ENCODE assay signal across 8 cellular contexts in genomic region chr3:48268936-48269551, GRCh38. TPM values are rescaled to one million over a fixed set of nuclear protein-coding genes. Genes with fewer than 3 reads are reported as not detected.
DNase-seq lines count a peak whose midpoint lies in the region; TF ChIP-seq lines count a peak whose summit lies in the region.

No MANE protein-coding gene starts in this region.

- peak overlapping the region; percentile 74 to 89 (median 84) for H3K4me3 Mint-ChIP-seq in CD4-positive, alpha-beta memory T cell
- peak overlapping the region; percentile 67 for H3K4me3 Mint-ChIP-seq in endothelial cell (ENCODE audit: unreplicated experiment)

- no peaks in the 10 kb centered on the region for H3K27me3 ChIP-seq in CD4-positive, alpha-beta memory T cell (ENCODE audit: insufficient read depth, low read length)

- POLR2A ChIA-PET in CD4-positive, alpha-beta memory T cell (lab: Charles Lee; ENCODE audit: partially characterized antibody) = interaction anchor here (0.6 to 3.2 kb wide), 11 partner anchors 9 to 753 kb away, joined by 3 to 36 read pairs (median 5); partner anchors contain the start of genes CCDC51, CDC25A, NME6 and TMA7

- H3K4me1 Mint-ChIP-seq in CD4-positive, alpha-beta memory T cell = peaks cover 24 to 43% (median 34%) of the 10 kb centered on the region in 4 donors
- H3K4me1 Mint-ChIP-seq in endothelial cell (ENCODE audit: unreplicated experiment) = peaks cover 31% of the 10 kb centered on the region

- peak overlapping the region; percentile 53 for H3K27ac ChIP-seq in CD4-positive, alpha-beta memory T cell (ENCODE audit: low read depth, low read length)

- peak; percentile 10 to 48 (median 14) for DNase-seq in CD4-positive, alpha-beta memory T cell
- DNase-seq in activated CD8-positive, alpha-beta memory T cell treated with anti-CD3 and anti-CD28 coated beads for 24 hours = peak; percentile 76
- DNase-seq in endothelial cell (ENCODE audit: low spot score) = no peak
- DNase-seq in stimulated activated CD4-positive, alpha-beta T cell treated with anti-CD3 and anti-CD28 coated beads, Interleukin-15, amount 100 ng/mL, for 48 hours (ENCODE audit: low read depth in 2 of 2) = peak; percentile 65 to 66
- no peak for DNase-seq in Kasumi-1 (lab: John Stamatoyannopoulos, UW)
- DNase-seq in NCI-H2171 treated with DMSO at 0.1 percent for 48 hours (lab: John Stamatoyannopoulos, UW) = no peak
- DNase-seq in GF-D8 (lab: John Stamatoyannopoulos, UW) = no peak
- no peak for DNase-seq in NCI-H748 treated with DMSO at 0.1 percent for 48 hours (lab: John Stamatoyannopoulos, UW)

- H3K36me3 Mint-ChIP-seq in CD4-positive, alpha-beta memory T cell = peaks cover 7 to 14% of the 10 kb centered on the region in 2 donors
- H3K36me3 Mint-ChIP-seq in endothelial cell (ENCODE audit: low read depth, unreplicated experiment) = peaks cover 55% of the 10 kb centered on the region

- peak overlapping the region; percentile 81 to 96 (median 92) for H3K27ac Mint-ChIP-seq in CD4-positive, alpha-beta memory T cell
- H3K27ac Mint-ChIP-seq in endothelial cell (ENCODE audit: unreplicated experiment) = no peak overlapping the region

- H3K9me3 Mint-ChIP-seq in CD4-positive, alpha-beta memory T cell = no peaks in the 10 kb centered on the region
- H3K9me3 Mint-ChIP-seq in endothelial cell (ENCODE audit: unreplicated experiment) = no peaks in the 10 kb centered on the region

- no peaks in the 10 kb centered on the region for H3K27me3 Mint-ChIP-seq in CD4-positive, alpha-beta memory T cell
- H3K27me3 Mint-ChIP-seq in endothelial cell (ENCODE audit: unreplicated experiment) = peaks cover 5% of the 10 kb centered on the region

- CTCF ChIA-PET in CD4-positive, alpha-beta memory T cell (lab: Charles Lee; ENCODE audit: partially characterized antibody) = interaction anchor here (0.7 to 2.9 kb wide), 11 partner anchors 10 to 280 kb away, joined by 3 to 29 read pairs (median 4); partner anchors contain the start of genes NME6 and ZNF589

- peak overlapping the region; percentile 30 to 31 for H3K4me3 ChIP-seq in CD4-positive, alpha-beta memory T cell (ENCODE audit: low read length in 2 of 2)

- no peaks in the 10 kb centered on the region for H3K9me3 ChIP-seq in CD4-positive, alpha-beta memory T cell (ENCODE audit: control insufficient read depth in 1 of 2, low read length in 2 of 2)

- TF ChIP-seq CTCF in endothelial cell (IDR thresholded peaks at IDR 0.05; ENCODE audit: unreplicated experiment) = no peak

- intact Hi-C loops in CD4-positive, alpha-beta memory T cell (cut with micrococcal nuclease) = loop anchor here (1.0 to 2.0 kb wide), 3 partner anchors 28 to 288 kb away; partner anchors contain the start of genes NME6, PFKFB4 and ZNF589

- peaks cover 5% of the 10 kb centered on the region for H3K36me3 ChIP-seq in CD4-positive, alpha-beta memory T cell (ENCODE audit: insufficient read depth, low read length)

- H3K4me1 ChIP-seq in CD4-positive, alpha-beta memory T cell (ENCODE audit: insufficient read depth, low read length) = peaks cover 25% of the 10 kb centered on the region

RNA-seq across cellular contexts. Expression of gene ZNF589, which starts 28.1 kb away (rescaled TPM):
- 10 to 100 TPM; 49.4 to 58.6 TPM for total RNA-seq in CD4-positive, alpha-beta memory T cell
- polyA plus RNA-seq in CD4-positive, alpha-beta memory T cell = 1 to 10 TPM; 2.7 to 6.7 TPM
- total RNA-seq in endothelial cell (ENCODE audit: unreplicated experiment) = 22.0 TPM

RNA-seq across cellular contexts. Expression of gene NME6, which starts 32.1 kb away (rescaled TPM):
- total RNA-seq in CD4-positive, alpha-beta memory T cell = 10 to 100 TPM; 43.2 to 45.8 TPM
- polyA plus RNA-seq in CD4-positive, alpha-beta memory T cell = 10 to 100 TPM; 56.9 to 64.2 TPM
- total RNA-seq in endothelial cell (ENCODE audit: unreplicated experiment) = 31.0 TPM

RNA-seq across cellular contexts. Expression of gene CAMP, which starts 45.7 kb away (rescaled TPM):
- total RNA-seq in CD4-positive, alpha-beta memory T cell = not detected
- polyA plus RNA-seq in CD4-positive, alpha-beta memory T cell = not detected
- total RNA-seq in endothelial cell (ENCODE audit: unreplicated experiment) = not detected

Comparison
In these comparisons a context has a peak if more than half of its experiments do, and no peak if none do; other contexts are left out.
1. DNase-seq: peak in CD4-positive, alpha-beta memory T cell (5 of 5), activated CD8-positive, alpha-beta memory T cell treated with anti-CD3 and anti-CD28 coated beads for 24 hours (single experiment) and stimulated activated CD4-positive, alpha-beta T cell treated with anti-CD3 and anti-CD28 coated beads, Interleukin-15, amount 100 ng/mL, for 48 hours (2 of 2); none in endothelial cell (single experiment), Kasumi-1 (0 of 2), NCI-H2171 treated with DMSO at 0.1 percent for 48 hours (single experiment), GF-D8 (single experiment) and NCI-H748 treated with DMSO at 0.1 percent for 48 hours (single experiment).